1 cellular context compared by ENCODE assay signal in genomic region chr2:96099861-96100798, GRCh38.
TF ChIP-seq lines count a peak whose summit lies in the region.

No MANE protein-coding gene starts in this region.

TF ChIP-seq in WTC11, 78 proteins besides CTCF, POLR2A, EP300 and RAD21 (continued from another document):
- TF ChIP-seq, protein P1, sequence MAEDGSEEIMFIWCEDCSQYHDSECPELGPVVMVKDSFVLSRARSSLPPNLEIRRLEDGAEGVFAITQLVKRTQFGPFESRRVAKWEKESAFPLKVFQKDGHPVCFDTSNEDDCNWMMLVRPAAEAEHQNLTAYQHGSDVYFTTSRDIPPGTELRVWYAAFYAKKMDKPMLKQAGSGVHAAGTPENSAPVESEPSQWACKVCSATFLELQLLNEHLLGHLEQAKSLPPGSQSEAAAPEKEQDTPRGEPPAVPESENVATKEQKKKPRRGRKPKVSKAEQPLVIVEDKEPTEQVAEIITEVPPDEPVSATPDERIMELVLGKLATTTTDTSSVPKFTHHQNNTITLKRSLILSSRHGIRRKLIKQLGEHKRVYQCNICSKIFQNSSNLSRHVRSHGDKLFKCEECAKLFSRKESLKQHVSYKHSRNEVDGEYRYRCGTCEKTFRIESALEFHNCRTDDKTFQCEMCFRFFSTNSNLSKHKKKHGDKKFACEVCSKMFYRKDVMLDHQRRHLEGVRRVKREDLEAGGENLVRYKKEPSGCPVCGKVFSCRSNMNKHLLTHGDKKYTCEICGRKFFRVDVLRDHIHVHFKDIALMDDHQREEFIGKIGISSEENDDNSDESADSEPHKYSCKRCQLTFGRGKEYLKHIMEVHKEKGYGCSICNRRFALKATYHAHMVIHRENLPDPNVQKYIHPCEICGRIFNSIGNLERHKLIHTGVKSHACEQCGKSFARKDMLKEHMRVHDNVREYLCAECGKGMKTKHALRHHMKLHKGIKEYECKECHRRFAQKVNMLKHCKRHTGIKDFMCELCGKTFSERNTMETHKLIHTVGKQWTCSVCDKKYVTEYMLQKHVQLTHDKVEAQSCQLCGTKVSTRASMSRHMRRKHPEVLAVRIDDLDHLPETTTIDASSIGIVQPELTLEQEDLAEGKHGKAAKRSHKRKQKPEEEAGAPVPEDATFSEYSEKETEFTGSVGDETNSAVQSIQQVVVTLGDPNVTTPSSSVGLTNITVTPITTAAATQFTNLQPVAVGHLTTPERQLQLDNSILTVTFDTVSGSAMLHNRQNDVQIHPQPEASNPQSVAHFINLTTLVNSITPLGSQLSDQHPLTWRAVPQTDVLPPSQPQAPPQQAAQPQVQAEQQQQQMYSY (CRISPR knock-in tag; IDR thresholded peaks at IDR 0.05), result no peak
- TF ChIP-seq TCF7 (CRISPR knock-in tag; IDR thresholded peaks at IDR 0.05; ENCODE audit: low read depth), result no peak
- no peak for TF ChIP-seq ZNF138 (CRISPR knock-in tag; conservative IDR thresholded peaks at IDR 0.05)
- TF ChIP-seq ZNF232 (CRISPR knock-in tag; IDR thresholded peaks at IDR 0.05), result no peak
- no peak for TF ChIP-seq RELA (CRISPR knock-in tag; IDR thresholded peaks at IDR 0.05; ENCODE audit: borderline replicate concordance)
- no peak for TF ChIP-seq NR3C1 (CRISPR knock-in tag; conservative IDR thresholded peaks at IDR 0.05; ENCODE audit: low read depth)
- TF ChIP-seq ZNF317 (CRISPR knock-in tag; IDR thresholded peaks at IDR 0.05; ENCODE audit: borderline replicate concordance, low read depth), result no peak
- TF ChIP-seq, protein P2, sequence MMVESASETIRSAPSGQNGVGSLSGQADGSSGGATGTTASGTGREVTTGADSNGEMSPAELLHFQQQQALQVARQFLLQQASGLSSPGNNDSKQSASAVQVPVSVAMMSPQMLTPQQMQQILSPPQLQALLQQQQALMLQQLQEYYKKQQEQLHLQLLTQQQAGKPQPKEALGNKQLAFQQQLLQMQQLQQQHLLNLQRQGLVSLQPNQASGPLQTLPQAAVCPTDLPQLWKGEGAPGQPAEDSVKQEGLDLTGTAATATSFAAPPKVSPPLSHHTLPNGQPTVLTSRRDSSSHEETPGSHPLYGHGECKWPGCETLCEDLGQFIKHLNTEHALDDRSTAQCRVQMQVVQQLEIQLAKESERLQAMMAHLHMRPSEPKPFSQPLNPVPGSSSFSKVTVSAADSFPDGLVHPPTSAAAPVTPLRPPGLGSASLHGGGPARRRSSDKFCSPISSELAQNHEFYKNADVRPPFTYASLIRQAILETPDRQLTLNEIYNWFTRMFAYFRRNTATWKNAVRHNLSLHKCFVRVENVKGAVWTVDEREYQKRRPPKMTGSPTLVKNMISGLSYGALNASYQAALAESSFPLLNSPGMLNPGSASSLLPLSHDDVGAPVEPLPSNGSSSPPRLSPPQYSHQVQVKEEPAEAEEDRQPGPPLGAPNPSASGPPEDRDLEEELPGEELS (CRISPR knock-in tag; IDR thresholded peaks at IDR 0.05), result no peak
- TF ChIP-seq, protein P3, sequence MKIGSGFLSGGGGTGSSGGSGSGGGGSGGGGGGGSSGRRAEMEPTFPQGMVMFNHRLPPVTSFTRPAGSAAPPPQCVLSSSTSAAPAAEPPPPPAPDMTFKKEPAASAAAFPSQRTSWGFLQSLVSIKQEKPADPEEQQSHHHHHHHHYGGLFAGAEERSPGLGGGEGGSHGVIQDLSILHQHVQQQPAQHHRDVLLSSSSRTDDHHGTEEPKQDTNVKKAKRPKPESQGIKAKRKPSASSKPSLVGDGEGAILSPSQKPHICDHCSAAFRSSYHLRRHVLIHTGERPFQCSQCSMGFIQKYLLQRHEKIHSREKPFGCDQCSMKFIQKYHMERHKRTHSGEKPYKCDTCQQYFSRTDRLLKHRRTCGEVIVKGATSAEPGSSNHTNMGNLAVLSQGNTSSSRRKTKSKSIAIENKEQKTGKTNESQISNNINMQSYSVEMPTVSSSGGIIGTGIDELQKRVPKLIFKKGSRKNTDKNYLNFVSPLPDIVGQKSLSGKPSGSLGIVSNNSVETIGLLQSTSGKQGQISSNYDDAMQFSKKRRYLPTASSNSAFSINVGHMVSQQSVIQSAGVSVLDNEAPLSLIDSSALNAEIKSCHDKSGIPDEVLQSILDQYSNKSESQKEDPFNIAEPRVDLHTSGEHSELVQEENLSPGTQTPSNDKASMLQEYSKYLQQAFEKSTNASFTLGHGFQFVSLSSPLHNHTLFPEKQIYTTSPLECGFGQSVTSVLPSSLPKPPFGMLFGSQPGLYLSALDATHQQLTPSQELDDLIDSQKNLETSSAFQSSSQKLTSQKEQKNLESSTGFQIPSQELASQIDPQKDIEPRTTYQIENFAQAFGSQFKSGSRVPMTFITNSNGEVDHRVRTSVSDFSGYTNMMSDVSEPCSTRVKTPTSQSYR (CRISPR knock-in tag; IDR thresholded peaks at IDR 0.05), result no peak
- no peak for TF ChIP-seq PRRX2 (CRISPR knock-in tag; IDR thresholded peaks at IDR 0.05)
- TF ChIP-seq NR1H2 (CRISPR knock-in tag; IDR thresholded peaks at IDR 0.05), result no peak
- no peak for TF ChIP-seq ATF1 (CRISPR knock-in tag; IDR thresholded peaks at IDR 0.05)
- TF ChIP-seq ARID4B (CRISPR knock-in tag; IDR thresholded peaks at IDR 0.05; ENCODE audit: borderline replicate concordance), result no peak
- TF ChIP-seq ATF3 (CRISPR knock-in tag; conservative IDR thresholded peaks at IDR 0.05), result no peak
